ENCODE assay signal across 12 cellular contexts in the genomic region with DNA sequence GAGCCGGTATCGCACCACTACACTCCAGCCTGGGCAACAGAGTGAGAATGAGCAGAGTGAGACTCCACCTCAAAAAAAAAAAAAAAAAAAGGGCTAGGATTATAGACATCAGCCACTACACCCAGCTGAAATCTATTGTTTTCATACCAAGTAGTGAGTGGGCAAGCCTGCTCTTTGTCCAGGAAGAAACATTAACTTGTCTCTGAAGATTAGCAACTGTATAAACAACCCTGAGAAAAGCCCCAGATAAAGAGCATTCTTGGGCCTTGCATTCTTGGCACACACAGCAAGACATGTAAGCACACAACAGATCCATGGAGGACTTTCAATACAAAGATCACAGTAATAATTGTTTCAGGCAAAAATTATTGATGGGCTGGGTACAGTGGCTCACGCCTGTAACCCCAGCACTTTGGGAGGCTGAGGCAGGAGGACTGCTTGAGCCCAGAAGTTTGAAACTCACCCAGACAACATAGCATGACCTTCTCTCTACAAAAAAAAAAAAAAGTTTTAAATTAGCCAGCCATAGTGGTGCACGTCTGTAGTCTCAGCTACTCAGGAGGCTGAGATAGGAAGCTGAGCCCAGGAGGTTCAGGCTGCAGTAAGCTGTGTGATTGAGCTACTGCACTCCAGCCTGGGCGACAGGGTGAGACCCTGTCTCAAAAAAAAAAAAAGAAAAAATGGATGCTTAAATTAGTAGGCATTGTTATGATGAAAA. TPM values are rescaled to one million over a fixed set of nuclear protein-coding genes. Genes with fewer than 3 reads are reported as not detected.
DNase-seq lines count a peak whose midpoint lies in the region; ATAC-seq and TF ChIP-seq lines count a peak whose summit lies in the region.
"Had no signal": no experiment of that assay in that cellular context is flagged by ENCODE, and none has a peak within 500 bp of the region (broad histone marks: within the 10 kb centered on the region; RNA-seq: fewer than 3 reads in every experiment).

No MANE protein-coding gene starts in this region.

- DNase-seq in MCF 10A (ENCODE audit: unreplicated experiment) (no peak), breast epithelium (ENCODE audit: low spot score in 2 of 2) (no peak), coronary artery (ENCODE audit: low spot score) (no peak), mesenchymal stem cell (peak; percentile 94), vagina (ENCODE audit: extremely low spot score in 2 of 2) (no peak), putamen (ENCODE audit: low spot score) (no peak), NCI-H446 (lab: John Stamatoyannopoulos, UW) (no peak)
- DNase-seq: activated effector memory CD4-positive, alpha-beta T cell treated with Interleukin-2 at 50 U/mL for 16 hours; AML-193; NCI-H1092 treated with DMSO at 0.1 percent for 48 hours had no signal

- peak overlapping the region; percentile 9 for H3K9ac ChIP-seq in mesenchymal stem cell (ENCODE audit: low read length)

- no peak overlapping the region for H2BK120ac ChIP-seq in mesenchymal stem cell (ENCODE audit: low read depth, low read length)

- peak overlapping the region; percentile 90 for H4K91ac ChIP-seq in mesenchymal stem cell (ENCODE audit: low read length)

- H3K4ac ChIP-seq in mesenchymal stem cell (ENCODE audit: low read depth in 1 of 2, low read length in 2 of 2), result peak overlapping the region in 1 of 2 experiments; percentile 91

- H3K27me3 Mint-ChIP-seq in MCF 10A (ENCODE audit: insufficient read depth, unreplicated experiment), result no peaks in the 10 kb centered on the region

- no peak overlapping the region for H2BK15ac ChIP-seq in mesenchymal stem cell (ENCODE audit: low read depth, poor library complexity, severe bottlenecking)

- H3K4me3 ChIP-seq in breast epithelium, result no peak overlapping the region
- no peak overlapping the region for H3K4me3 ChIP-seq in coronary artery
- H3K4me3 ChIP-seq in mesenchymal stem cell (ENCODE audit: insufficient read depth in 1 of 2, low read depth in 1 of 2, low read length in 2 of 2), result no peak overlapping the region
- H3K4me3 ChIP-seq in vagina, result no peak overlapping the region
- H3K4me3 ChIP-seq: SJCRH30 had no signal

- no peak overlapping the region for H3K14ac ChIP-seq in mesenchymal stem cell (ENCODE audit: low read length in 2 of 2)

- no peak overlapping the region for H3K23ac ChIP-seq in mesenchymal stem cell (ENCODE audit: low read length in 2 of 2)

- peak overlapping the region; percentile 12 for H4K8ac ChIP-seq in mesenchymal stem cell (ENCODE audit: low read length)

- CTCF ChIA-PET in MCF 10A (lab: Yijun Ruan, JAX), result interaction anchor here (0.5 to 0.6 kb wide), 2 partner anchors 53 to 603 kb away, joined by 3 to 4 read pairs; no protein-coding TSS in a partner anchor

- peak overlapping the region in 1 of 2 experiments; percentile 54 for H2BK12ac ChIP-seq in mesenchymal stem cell (ENCODE audit: low read length in 2 of 2)

- peaks cover 8% of the 10 kb centered on the region for H3K79me1 ChIP-seq in mesenchymal stem cell (replicated peaks; ENCODE audit: low read length, poor library complexity, severe bottlenecking)

- no peak overlapping the region for H3K4me3 Mint-ChIP-seq in MCF 10A (ENCODE audit: unreplicated experiment)

- TF ChIP-seq POLR2A in breast epithelium (IDR thresholded peaks at IDR 0.05) (no peak), vagina (IDR thresholded peaks at IDR 0.05) (no peak)

- H3K27ac ChIP-seq in breast epithelium (peak overlapping the region in 1 of 2 donors; percentile 29), coronary artery (peak overlapping the region; percentile 37 to 52), mesenchymal stem cell (ENCODE audit: low read length, poor library complexity, severe bottlenecking) (peak overlapping the region; percentile 90), vagina (peak overlapping the region; percentile 27)
- H3K27ac ChIP-seq: SJCRH30 had no signal

- peak overlapping the region; percentile 62 to 83 for H3K18ac ChIP-seq in mesenchymal stem cell (ENCODE audit: low read depth in 1 of 2, low read length in 2 of 2)

- H2AK5ac ChIP-seq in mesenchymal stem cell (ENCODE audit: low read length, severe bottlenecking), result peak overlapping the region; percentile 2

- H2BK5ac ChIP-seq in mesenchymal stem cell (ENCODE audit: low read depth, low read length, poor library complexity, severe bottlenecking), result peak overlapping the region; percentile 92

- H3K27ac Mint-ChIP-seq in MCF 10A (ENCODE audit: low read depth, unreplicated experiment), result peak overlapping the region; percentile 70

- BruUV-seq in MCF 10A (replicated peaks; lab: Mats Ljungman, UMichigan), result no TSS peak

- H3K36me3 Mint-ChIP-seq in MCF 10A (ENCODE audit: insufficient read depth, unreplicated experiment), result peaks cover 22% of the 10 kb centered on the region

- no peaks in the 10 kb centered on the region for H3K36me3 ChIP-seq in breast epithelium
- H3K36me3 ChIP-seq in mesenchymal stem cell (ENCODE audit: control insufficient read depth in 1 of 2, insufficient read depth in 2 of 2, low read depth in 1 of 2, low read length in 2 of 2), result peaks cover 0 to 4% of the 10 kb centered on the region in 2 experiments
- no peaks in the 10 kb centered on the region for H3K36me3 ChIP-seq in vagina

- H2AFZ ChIP-seq in mesenchymal stem cell (ENCODE audit: low read depth, low read length), result no peak overlapping the region

- H3K27me3 ChIP-seq in breast epithelium, result no peaks in the 10 kb centered on the region
- no peaks in the 10 kb centered on the region for H3K27me3 ChIP-seq in mesenchymal stem cell (ENCODE audit: control insufficient read depth in 1 of 2, insufficient read depth in 1 of 2, low read length in 2 of 2)
- H3K27me3 ChIP-seq in vagina, result no peaks in the 10 kb centered on the region
- H3K27me3 ChIP-seq: SJCRH30 had no signal

- no peak overlapping the region for H3K4me2 ChIP-seq in mesenchymal stem cell (ENCODE audit: low read length, poor library complexity, severe bottlenecking)

- peaks cover 10% of the 10 kb centered on the region for H3K4me1 Mint-ChIP-seq in MCF 10A (ENCODE audit: insufficient read depth, unreplicated experiment)

- no peak for TF ChIP-seq CTCF in MCF 10A (IDR thresholded peaks at IDR 0.05; ENCODE audit: unreplicated experiment)
- TF ChIP-seq CTCF in breast epithelium (IDR thresholded peaks at IDR 0.05), result no peak
- no peak for TF ChIP-seq CTCF in coronary artery (IDR thresholded peaks at IDR 0.05)
- no peak for TF ChIP-seq CTCF in vagina (IDR thresholded peaks at IDR 0.05)

- no peak for ATAC-seq in HG02938 (IDR thresholded peaks at IDR 0.05; ENCODE audit: unreplicated experiment)

- POLR2A ChIA-PET in MCF 10A (lab: Yijun Ruan, JAX), result interaction anchor here (0.8 kb wide), 1 partner anchor 20 kb away, joined by 3 read pairs; no protein-coding TSS in a partner anchor

- WGBS in mesenchymal stem cell, result 7% methylated on average over 1 of the region's 5 CpGs

- H3K9me3 ChIP-seq in breast epithelium (no peaks in the 10 kb centered on the region), mesenchymal stem cell (ENCODE audit: control insufficient read depth, low read length) (no peaks in the 10 kb centered on the region), vagina (no peaks in the 10 kb centered on the region)
- H3K9me3 ChIP-seq: SJCRH30 had no signal

- H3K4me1 ChIP-seq in breast epithelium, result peaks cover 0 to 6% of the 10 kb centered on the region in 2 donors
- peaks cover 16% of the 10 kb centered on the region for H3K4me1 ChIP-seq in mesenchymal stem cell (ENCODE audit: control insufficient read depth, insufficient read depth, low read depth, low read length)
- H3K4me1 ChIP-seq in vagina, result peaks cover 28% of the 10 kb centered on the region

- intact Hi-C loops in MCF 10A (cut with micrococcal nuclease), result no loop called here
- intact Hi-C loops in breast epithelium (cut with DNase I; ENCODE audit: low total_unique reads), result no loop called here
- intact Hi-C loops in vagina (cut with DNase I), result no loop called here

- no peaks in the 10 kb centered on the region for H3K9me3 Mint-ChIP-seq in MCF 10A (ENCODE audit: unreplicated experiment)

RNA-seq across cellular contexts. Expression of a gene that starts 4.4 kb away (rescaled TPM):
- 49.4 and 56.6 TPM in 2 replicates for total RNA-seq in MCF 10A (2022)
- 10 to 100 TPM; 11.4 to 17.7 (median 14.4) TPM for total RNA-seq in breast epithelium
- polyA plus RNA-seq in mesenchymal stem cell (2013, experiment 1 of 2), result 17.2 TPM
- 18.2 TPM for polyA plus RNA-seq in mesenchymal stem cell (2013, experiment 2 of 2)
- total RNA-seq in vagina, result 13.3 TPM

RNA-seq across cellular contexts. Expression of a gene that starts 4.7 kb away (rescaled TPM):
- total RNA-seq in MCF 10A (2022) (208 and 222 TPM in 2 replicates), breast epithelium (100 to 1,000 TPM in 2 of 3 donors, 10 to 100 TPM in 1; 75.7 to 137 (median 112) TPM), vagina (82.0 TPM)
- polyA plus RNA-seq in mesenchymal stem cell (2013, experiment 1 of 2), result 153 TPM
- 160 TPM for polyA plus RNA-seq in mesenchymal stem cell (2013, experiment 2 of 2)

RNA-seq across cellular contexts. Expression of a gene that starts 17.2 kb away (rescaled TPM):
- total RNA-seq in MCF 10A (2022) (142 and 159 TPM in 2 replicates), breast epithelium (100 to 1,000 TPM; 123 to 131 (median 127) TPM), vagina (88.4 TPM)
- polyA plus RNA-seq in mesenchymal stem cell (2013, experiment 1 of 2), result 131 TPM
- 133 TPM for polyA plus RNA-seq in mesenchymal stem cell (2013, experiment 2 of 2)

RNA-seq across cellular contexts. Expression of a gene that starts 45.9 kb away (rescaled TPM):
- total RNA-seq in MCF 10A (2022) (1.2 and 2.4 TPM in 2 replicates), breast epithelium (1 to 10 TPM; 2.6 to 4.3 (median 2.8) TPM), vagina (not detected)
- polyA plus RNA-seq in mesenchymal stem cell (2013, experiment 1 of 2), result 0.10 TPM
- 0.05 TPM for polyA plus RNA-seq in mesenchymal stem cell (2013, experiment 2 of 2)

RNA-seq across cellular contexts. Expression of a gene that starts 59.4 kb away (rescaled TPM):
- total RNA-seq in MCF 10A (2022) (564 and 712 TPM in 2 replicates), breast epithelium (100 to 1,000 TPM; 327 to 371 (median 363) TPM), vagina (306 TPM)
- polyA plus RNA-seq in mesenchymal stem cell (2013, experiment 1 of 2), result 202 TPM
- polyA plus RNA-seq in mesenchymal stem cell (2013, experiment 2 of 2), result 217 TPM
